16 cellular contexts compared by ENCODE assay signal in the genomic region with DNA sequence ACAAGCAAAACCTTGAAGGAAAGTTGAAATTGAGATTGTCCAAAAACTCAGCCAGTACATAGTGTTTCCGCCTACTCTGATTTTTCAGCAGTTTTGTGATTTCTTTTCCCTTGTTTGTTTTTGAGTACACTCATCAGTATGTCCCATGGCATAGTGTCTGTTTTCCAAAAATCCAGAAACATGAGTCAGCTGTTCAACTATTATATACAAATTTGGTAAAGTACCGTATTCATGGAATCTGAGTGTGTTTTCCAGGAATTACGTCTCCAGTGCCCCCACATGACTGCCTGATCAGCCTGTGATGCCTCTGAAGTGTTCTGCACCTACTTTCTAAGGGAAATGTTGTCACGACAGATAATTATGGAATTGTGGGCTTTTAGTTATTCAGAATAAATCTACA.
DNase-seq lines count a peak whose midpoint lies in the region; ATAC-seq, FAIRE-seq and TF ChIP-seq lines count a peak whose summit lies in the region.
"Had no signal": no experiment of that assay in that cellular context is flagged by ENCODE, and none has a peak within 500 bp of the region (broad histone marks: within the 10 kb centered on the region; RNA-seq: fewer than 3 reads in every experiment).

No MANE protein-coding gene starts in this region.

- H3K36me3 Mint-ChIP-seq in CD4-positive, alpha-beta memory T cell, result peaks cover 6 to 37% of the 10 kb centered on the region in 2 donors

- POLR2A ChIA-PET in CD4-positive, alpha-beta memory T cell (lab: Charles Lee; ENCODE audit: partially characterized antibody), result no interaction called here

- H3K4me1 ChIP-seq in effector memory CD4-positive, alpha-beta T cell (ENCODE audit: control insufficient read depth, insufficient read depth, low read length, poor library complexity, severe bottlenecking), result no peaks in the 10 kb centered on the region
- no peaks in the 10 kb centered on the region for H3K4me1 ChIP-seq in CD4-positive, alpha-beta memory T cell (ENCODE audit: insufficient read depth, low read length)
- H3K4me1 ChIP-seq: HAP-1 had no signal

- no peaks in the 10 kb centered on the region for H3K27me3 ChIP-seq in effector memory CD4-positive, alpha-beta T cell (replicated peaks; ENCODE audit: control insufficient read depth, insufficient read depth, low read length, poor library complexity, severe bottlenecking)
- H3K27me3 ChIP-seq in WERI-Rb-1 (ENCODE audit: insufficient read depth, low read depth, severe bottlenecking), result no peaks in the 10 kb centered on the region
- no peaks in the 10 kb centered on the region for H3K27me3 ChIP-seq in CD4-positive, alpha-beta memory T cell (ENCODE audit: insufficient read depth, low read length)

- H3K9me3 Mint-ChIP-seq in CD4-positive, alpha-beta memory T cell, result peaks cover 2 to 12% (median 4%) of the 10 kb centered on the region in 8 donors

- H3K4me1 Mint-ChIP-seq in CD4-positive, alpha-beta memory T cell, result peaks cover 0 to 4% (median 2%) of the 10 kb centered on the region in 4 donors

- H3K36me3 ChIP-seq in effector memory CD4-positive, alpha-beta T cell (ENCODE audit: control insufficient read depth, insufficient read depth, low read length), result no peaks in the 10 kb centered on the region
- no peaks in the 10 kb centered on the region for H3K36me3 ChIP-seq in WERI-Rb-1
- H3K36me3 ChIP-seq in CD4-positive, alpha-beta memory T cell (ENCODE audit: insufficient read depth, low read length), result no peaks in the 10 kb centered on the region
- H3K36me3 ChIP-seq: HAP-1 had no signal

- ATAC-seq in left cardiac atrium, result peak; percentile 15 to 31

- no peak for TF ChIP-seq CTCF in astrocyte of the spinal cord (IDR thresholded peaks at IDR 0.05; ENCODE audit: low read depth, low read length)
- TF ChIP-seq CTCF in WERI-Rb-1 (IDR thresholded peaks at IDR 0.05; ENCODE audit: low read depth, low read length), result no peak

- no peak for FAIRE-seq in urothelium cell line (lab: Jason Lieb, UNC)
- FAIRE-seq: small intestine had no signal

- intact Hi-C loops in left cardiac atrium (cut with DNase I), result no loop called here
- intact Hi-C loops in CD4-positive, alpha-beta memory T cell (cut with micrococcal nuclease), result no loop called here

- H3K9me3 ChIP-seq in effector memory CD4-positive, alpha-beta T cell (ENCODE audit: control insufficient read depth, low read length), result no peaks in the 10 kb centered on the region
- H3K9me3 ChIP-seq in WERI-Rb-1 (ENCODE audit: severe bottlenecking), result no peaks in the 10 kb centered on the region
- H3K9me3 ChIP-seq in CD4-positive, alpha-beta memory T cell (ENCODE audit: control insufficient read depth in 1 of 2, low read length in 2 of 2), result no peaks in the 10 kb centered on the region
- H3K9me3 ChIP-seq: HAP-1 had no signal

- no peak overlapping the region for H3K4me3 Mint-ChIP-seq in CD4-positive, alpha-beta memory T cell
- H3K4me3 Mint-ChIP-seq: dendritic cell treated with granulocyte-macrophage colony-stimulating factor and Interleukin-4, amounts not matched to agents 40 ng/mL and 50 ng/mL, for 4 days; T-helper 1 cell treated with Interleukin-12 subunit alpha and Interleukin-12 subunit beta and Interleukin-4 antibody, amounts not matched to agents 30 μg/mL and 1 μg/mL, for 36 hours had no signal

- DNase-seq in H4 (ENCODE audit: low spot score) (peak; percentile 28), astrocyte of the spinal cord (ENCODE audit: low read depth, low spot score) (peak; percentile 62), left cardiac atrium (no peak), stromal cell of bone marrow (ENCODE audit: low read depth) (peak; percentile 91), WERI-Rb-1 (no peak), urothelium cell line (ENCODE audit: low spot score) (no peak)
- no peak for DNase-seq in effector memory CD4-positive, alpha-beta T cell
- DNase-seq in CD4-positive, alpha-beta memory T cell, result no peak
- DNase-seq: activated CD4-positive, alpha-beta T cell treated with anti-CD3 and anti-CD28 coated beads, Interleukin-2, amount 50 U/mL, for 4 hours; activated effector memory CD4-positive, alpha-beta T cell treated with anti-CD3 and anti-CD28 coated beads, Interleukin-2, amount 50 U/mL, for 16 hours; KBM-7; NCI-H2081 treated with DMSO at 0.1 percent for 48 hours; small intestine had no signal

- CTCF ChIA-PET in CD4-positive, alpha-beta memory T cell (lab: Charles Lee; ENCODE audit: partially characterized antibody), result interaction anchor here (1.5 kb wide), 1 partner anchor 25 kb away, joined by 3 read pairs; no protein-coding TSS in a partner anchor

- no peak overlapping the region for H3K27ac ChIP-seq in effector memory CD4-positive, alpha-beta T cell (ENCODE audit: insufficient read depth, low read length, poor library complexity, severe bottlenecking)
- no peak overlapping the region for H3K27ac ChIP-seq in WERI-Rb-1
- no peak overlapping the region for H3K27ac ChIP-seq in CD4-positive, alpha-beta memory T cell (ENCODE audit: low read depth, low read length)

- H3K4me3 ChIP-seq in astrocyte of the spinal cord (ENCODE audit: low read depth, low read length) (no peak overlapping the region), WERI-Rb-1 (ENCODE audit: low read depth, low read length) (no peak overlapping the region)
- no peak overlapping the region for H3K4me3 ChIP-seq in effector memory CD4-positive, alpha-beta T cell (ENCODE audit: insufficient read depth, low read depth, low read length, poor library complexity, severe bottlenecking)
- H3K4me3 ChIP-seq in CD4-positive, alpha-beta memory T cell (ENCODE audit: low read length in 2 of 2), result no peak overlapping the region
- H3K4me3 ChIP-seq: HAP-1 had no signal

- H3K27me3 Mint-ChIP-seq in CD4-positive, alpha-beta memory T cell, result peaks cover 0 to 2% of the 10 kb centered on the region in 2 donors
- H3K27me3 Mint-ChIP-seq: dendritic cell treated with granulocyte-macrophage colony-stimulating factor and Interleukin-4, amounts not matched to agents 40 ng/mL and 50 ng/mL, for 4 days had no signal

- in situ Hi-C loops in astrocyte of the spinal cord (cut with HindIII; ENCODE audit: low sequenced_read_pairs), result no loop called here

- H3K27ac Mint-ChIP-seq in CD4-positive, alpha-beta memory T cell, result no peak overlapping the region
- H3K27ac Mint-ChIP-seq: dendritic cell treated with granulocyte-macrophage colony-stimulating factor and Interleukin-4, amounts not matched to agents 40 ng/mL and 50 ng/mL, for 4 days; T-helper 1 cell treated with Interleukin-12 subunit alpha and Interleukin-12 subunit beta and Interleukin-4 antibody, amounts not matched to agents 30 μg/mL and 1 μg/mL, for 36 hours had no signal

Comparison
In these comparisons a context has a peak if more than half of its experiments do, and no peak if none do; other contexts are left out.
1. DNase-seq: peak in H4 (single experiment), astrocyte of the spinal cord (single experiment) and stromal cell of bone marrow (single experiment); none in left cardiac atrium (single experiment), effector memory CD4-positive, alpha-beta T cell (0 of 3), WERI-Rb-1 (single experiment), urothelium cell line (single experiment) and CD4-positive, alpha-beta memory T cell (0 of 5).